In the genomic region with DNA sequence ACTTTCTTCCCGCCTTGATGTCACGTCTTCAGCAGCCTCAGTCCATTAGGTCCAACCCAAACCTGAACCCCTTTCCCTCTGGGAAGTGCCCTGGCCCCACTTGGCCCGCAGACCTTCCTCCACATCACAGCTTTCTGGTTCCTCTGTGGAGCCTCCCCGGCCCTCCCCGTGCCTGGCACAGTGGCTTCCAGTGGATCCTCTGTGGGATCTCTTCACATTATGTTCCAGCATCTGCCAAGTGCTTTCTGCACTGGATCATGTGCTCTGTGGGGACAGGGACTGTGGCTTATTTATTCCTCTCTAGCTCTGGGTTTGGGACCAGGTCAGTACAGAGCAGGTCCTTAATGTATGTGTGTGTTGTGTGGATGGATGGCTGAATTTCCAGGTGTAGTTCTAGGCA, we compare ENCODE assay signal across 15 cellular contexts. TPM values are rescaled to one million over a fixed set of nuclear protein-coding genes. Genes with fewer than 3 reads are reported as not detected.
DNase-seq lines count a peak whose midpoint lies in the region; ATAC-seq, FAIRE-seq and TF ChIP-seq lines count a peak whose summit lies in the region.
"Had no signal": no experiment of that assay in that cellular context is flagged by ENCODE, and none has a peak within 500 bp of the region (broad histone marks: within the 10 kb centered on the region; RNA-seq: fewer than 3 reads in every experiment).

No MANE protein-coding gene starts in this region.

- ATAC-seq in pancreas (no peak), T-cell (replicated peaks in 1 of 4) (no peak), left lobe of liver (no peak)

- DNase-seq in esophagus squamous epithelium (lab: John Stamatoyannopoulos, UW): no peak
- no peak for DNase-seq in nephron progenitor cell
- no peak for DNase-seq in pancreas
- no peak for DNase-seq in T-cell
- DNase-seq in stimulated activated CD4-positive, alpha-beta T cell treated with anti-CD3 and anti-CD28 coated beads, Interleukin-15, amount 100 ng/mL, for 24 hours: no peak
- DNase-seq in left lobe of liver (ENCODE audit: low spot score): no peak
- DNase-seq: activated CD4-positive, alpha-beta memory T cell treated with anti-CD3 and anti-CD28 coated beads, Interleukin-2, amount 10 ng/mL, durations not matched to agents 7 days and 5 days; activated naive CD4-positive, alpha-beta T cell treated with anti-CD3 and anti-CD28 coated beads, Interleukin-2, amount 10 ng/mL, durations not matched to agents 7 days and 5 days; foreskin melanocyte had no signal

- H3K4me3 Mint-ChIP-seq in nephron progenitor cell (peak overlapping the region; percentile 67), T-cell (no peak overlapping the region)
- H3K4me3 Mint-ChIP-seq: activated CD4-positive, alpha-beta memory T cell treated with anti-CD3 and anti-CD28 coated beads, Interleukin-2, amount 10 ng/mL, durations not matched to agents 7 days and 5 days; activated naive CD4-positive, alpha-beta T cell treated with anti-CD3 and anti-CD28 coated beads, Interleukin-2, amount 10 ng/mL, durations not matched to agents 7 days and 5 days; IgD-negative memory B cell had no signal

- H3K36me3 Mint-ChIP-seq in nephron progenitor cell (ENCODE audit: low read depth) (peaks cover 26% of the 10 kb centered on the region), T-cell (peaks cover 31% of the 10 kb centered on the region)

- H3K9ac ChIP-seq in HUES64 (ENCODE audit: low read depth, low read length): peak overlapping the region; percentile 35

- POLR2A ChIA-PET in T-cell (lab: Charles Lee): no interaction called here

- H3K4me1 ChIP-seq in HUES64 (ENCODE audit: insufficient read depth, low read length): peaks cover 15% of the 10 kb centered on the region
- peaks cover 19 to 57% (median 26%) of the 10 kb centered on the region in 3 donors for H3K4me1 ChIP-seq in esophagus squamous epithelium
- H3K4me1 ChIP-seq in pancreas: no peaks in the 10 kb centered on the region

- intact Hi-C loops in esophagus squamous epithelium (cut with DNase I): no loop called here
- intact Hi-C loops in pancreas (cut with DNase I): no loop called here

- CTCF ChIA-PET in T-cell (lab: Charles Lee): no interaction called here

- TF ChIP-seq CTCF in esophagus squamous epithelium (IDR thresholded peaks at IDR 0.05) (no peak), nephron progenitor cell (IDR thresholded peaks at IDR 0.05) (no peak), pancreas (IDR thresholded peaks at IDR 0.05) (no peak)

- H3K27me3 ChIP-seq in HUES64 (ENCODE audit: insufficient read depth, low read length) (no peaks in the 10 kb centered on the region), esophagus squamous epithelium (no peaks in the 10 kb centered on the region), pancreas (no peaks in the 10 kb centered on the region)

- peak overlapping the region; percentile 75 for H3K27ac ChIP-seq in HUES64 (ENCODE audit: low read depth, low read length)
- peak overlapping the region; percentile 32 to 72 (median 66) for H3K27ac ChIP-seq in esophagus squamous epithelium
- peak overlapping the region; percentile 92 for H3K27ac ChIP-seq in temporal lobe (ENCODE audit: low read depth, low read length)
- H3K27ac ChIP-seq in pancreas: no peak overlapping the region

- H3K27me3 Mint-ChIP-seq in nephron progenitor cell (ENCODE audit: low read depth, poor library complexity) (no peaks in the 10 kb centered on the region), T-cell (no peaks in the 10 kb centered on the region)
- H3K27me3 Mint-ChIP-seq: activated CD4-positive, alpha-beta memory T cell treated with anti-CD3 and anti-CD28 coated beads, Interleukin-2, amount 10 ng/mL, durations not matched to agents 7 days and 5 days; activated naive CD4-positive, alpha-beta T cell treated with anti-CD3 and anti-CD28 coated beads, Interleukin-2, amount 10 ng/mL, durations not matched to agents 7 days and 5 days; IgD-negative memory B cell had no signal

- no peaks in the 10 kb centered on the region for H3K9me3 ChIP-seq in HUES64 (ENCODE audit: insufficient read depth, low read depth, low read length)
- no peaks in the 10 kb centered on the region for H3K9me3 ChIP-seq in esophagus squamous epithelium
- no peaks in the 10 kb centered on the region for H3K9me3 ChIP-seq in pancreas

- no peak for FAIRE-seq in pancreas (lab: Jason Lieb, UNC)

- H3K27ac Mint-ChIP-seq in nephron progenitor cell (peak overlapping the region; percentile 96), T-cell (no peak overlapping the region)
- H3K27ac Mint-ChIP-seq: activated CD4-positive, alpha-beta memory T cell treated with anti-CD3 and anti-CD28 coated beads, Interleukin-2, amount 10 ng/mL, durations not matched to agents 7 days and 5 days; IgD-negative memory B cell had no signal

- H3K9me3 Mint-ChIP-seq in nephron progenitor cell (no peaks in the 10 kb centered on the region), T-cell (no peaks in the 10 kb centered on the region)
- H3K9me3 Mint-ChIP-seq: activated CD4-positive, alpha-beta memory T cell treated with anti-CD3 and anti-CD28 coated beads, Interleukin-2, amount 10 ng/mL, durations not matched to agents 7 days and 5 days; activated naive CD4-positive, alpha-beta T cell treated with anti-CD3 and anti-CD28 coated beads, Interleukin-2, amount 10 ng/mL, durations not matched to agents 7 days and 5 days; IgD-negative memory B cell had no signal

- H3K36me3 ChIP-seq in HUES64 (ENCODE audit: insufficient read depth, low read length) (peaks cover 56% of the 10 kb centered on the region), esophagus squamous epithelium (peaks cover 35 to 97% (median 35%) of the 10 kb centered on the region in 3 donors), pancreas (peaks cover 0 to 42% (median 14%) of the 10 kb centered on the region in 3 donors)

- 85% methylated on average over 5 of the region's 5 CpGs for WGBS in HUES64
- WGBS in esophagus squamous epithelium, 2 donors: 48 to 60% methylated on average over 5 of the region's 5 CpGs
- 86 to 88% methylated on average over 5 of the region's 5 CpGs for whole genome bisulfite sequencing in pancreas, 2 donors

- no peak for TF ChIP-seq POLR2A in esophagus squamous epithelium (IDR thresholded peaks at IDR 0.05)

- no peak overlapping the region for H3K4me3 ChIP-seq in HUES64 (ENCODE audit: low read length)
- H3K4me3 ChIP-seq in esophagus squamous epithelium: no peak overlapping the region
- H3K4me3 ChIP-seq in pancreas: no peak overlapping the region
- H3K4me3 ChIP-seq: lung had no signal

- peaks cover 43% of the 10 kb centered on the region for H3K4me1 Mint-ChIP-seq in nephron progenitor cell
- no peaks in the 10 kb centered on the region for H3K4me1 Mint-ChIP-seq in T-cell
- H3K4me1 Mint-ChIP-seq: activated CD4-positive, alpha-beta memory T cell treated with anti-CD3 and anti-CD28 coated beads, Interleukin-2, amount 10 ng/mL, durations not matched to agents 7 days and 5 days; activated naive CD4-positive, alpha-beta T cell treated with anti-CD3 and anti-CD28 coated beads, Interleukin-2, amount 10 ng/mL, durations not matched to agents 7 days and 5 days had no signal

RNA-seq across cellular contexts. Expression of a gene that starts 30.9 kb away (rescaled TPM):
- 25.8 TPM for polyA plus RNA-seq in HUES64 (2013, experiment 1 of 2)
- polyA plus RNA-seq in HUES64 (2013, experiment 2 of 2): 21.9 TPM
- total RNA-seq in esophagus squamous epithelium (10 to 100 TPM; 13.7 to 23.3 (median 16.1) TPM), temporal lobe (20.4 TPM), pancreas (10 to 100 TPM; 11.0 to 18.9 (median 13.9) TPM), T-cell (10 to 100 TPM; 20.6 to 57.7 (median 44.9) TPM), left lobe of liver (22.5 TPM)
- 10 to 100 TPM; 14.8 to 22.0 TPM for polyA plus RNA-seq in pancreas

RNA-seq across cellular contexts. Expression of a gene that starts 44.5 kb away (rescaled TPM):
- 49.8 TPM for polyA plus RNA-seq in HUES64 (2013, experiment 1 of 2)
- polyA plus RNA-seq in HUES64 (2013, experiment 2 of 2): 54.2 TPM
- total RNA-seq in esophagus squamous epithelium (10 to 100 TPM; 83.7 to 90.4 (median 87.0) TPM), temporal lobe (72.5 TPM), pancreas (10 to 100 TPM; 34.2 to 53.1 (median 40.8) TPM), T-cell (10 to 100 TPM; 72.0 to 82.2 (median 77.0) TPM), left lobe of liver (71.8 TPM)
- 10 to 100 TPM; 19.2 to 33.2 TPM for polyA plus RNA-seq in pancreas

RNA-seq across cellular contexts. Expression of a gene that starts 44.9 kb away (rescaled TPM):
- 105 TPM for polyA plus RNA-seq in HUES64 (2013, experiment 1 of 2)
- polyA plus RNA-seq in HUES64 (2013, experiment 2 of 2): 101 TPM
- 10 to 100 TPM; 21.5 to 47.3 (median 41.5) TPM for total RNA-seq in esophagus squamous epithelium
- 25.6 TPM for total RNA-seq in temporal lobe
- 10 to 100 TPM in 5 of 6 donors, 1 to 10 TPM in 1; 8.8 to 18.6 (median 16.2) TPM for total RNA-seq in pancreas
- polyA plus RNA-seq in pancreas: 10 to 100 TPM; 22.1 to 29.7 TPM
- total RNA-seq in T-cell: 10 to 100 TPM; 29.0 to 45.9 (median 38.0) TPM
- total RNA-seq in left lobe of liver: 14.6 TPM

RNA-seq across cellular contexts. Expression of a gene that starts 47.4 kb away (rescaled TPM):
- polyA plus RNA-seq in HUES64 (2013, experiment 1 of 2): 0.85 TPM
- polyA plus RNA-seq in HUES64 (2013, experiment 2 of 2): 0.63 TPM
- total RNA-seq in esophagus squamous epithelium (1 to 10 TPM in 2 of 4 donors, under 1 TPM in 2; 0.19 to 2.7 (median 0.73) TPM), temporal lobe (11.8 TPM), pancreas (10 to 100 TPM in 3 of 6 donors, 1 to 10 TPM in 3; 1.4 to 22.8 (median 11.4) TPM), T-cell (under 1 TPM in 3 of 5 donors, not detected in 2; 0.13 to 0.23 (median 0.16) TPM), left lobe of liver (0.88 TPM)
- 10 to 100 TPM in 1 of 2 donors, 1 to 10 TPM in 1; 8.6 to 50.9 TPM for polyA plus RNA-seq in pancreas
- total RNA-seq: activated CD4-positive, alpha-beta memory T cell treated with anti-CD3 and anti-CD28 coated beads, Interleukin-2, amount 10 ng/mL, durations not matched to agents 7 days and 5 days; dermis blood vessel endothelial cell; T-helper 1 cell treated with Interleukin-12 subunit alpha and Interleukin-12 subunit beta and Interleukin-4 antibody, amounts not matched to agents 30 ng/mL and 1 ng/mL, for 36 hours had no signal
- polyA plus RNA-seq: IgD-negative memory B cell had no signal

Comparison
In these comparisons a context has a peak if more than half of its experiments do, and no peak if none do; other contexts are left out.
1. H3K27ac ChIP-seq: peak in HUES64 (single experiment), esophagus squamous epithelium (4 of 4) and temporal lobe (single experiment); none in pancreas (0 of 4).